Comparison of ENCODE assay signal across 14 cellular contexts in genomic region chr1:70896224-70896623, GRCh38.
A peak's percentile ranks its signal among the peaks of the same experiment; 100 is the strongest.
DNase-seq lines count a peak whose midpoint lies in the region; ATAC-seq and TF ChIP-seq lines count a peak whose summit lies in the region.
"Had no signal": no experiment of that assay in that cellular context is flagged by ENCODE, and none has a peak within 500 bp of the region (broad histone marks: within the 10 kb centered on the region; RNA-seq: fewer than 3 reads in every experiment).

No MANE protein-coding gene starts in this region.

- POLR2A ChIA-PET in Panc1 (lab: Charles Lee), result no interaction called here

- H3K36me3 Mint-ChIP-seq in GM23338 (ENCODE audit: low read depth), result no peaks in the 10 kb centered on the region

- 70% methylated on average over 1 of the region's 1 CpG for WGBS in hepatocyte (ENCODE audit: low lambda C conversion rate, missing lambda C conversion rate)

- no peak overlapping the region for H2AFZ ChIP-seq in GM23338
- no peak overlapping the region for H2AFZ ChIP-seq in hepatocyte

- no peaks in the 10 kb centered on the region for H3F3A ChIP-seq in GM23338 (replicated peaks; ENCODE audit: low read depth)

- ATAC-seq in GM23338 (peak; percentile 66), Panc1 (no peak), HG02885 (IDR thresholded peaks at IDR 0.05; ENCODE audit: poor library complexity, unreplicated experiment) (no peak)
- ATAC-seq: body of pancreas, left lobe of liver had no signal

- H3K4me3 ChIP-seq in GM23338 (no peak overlapping the region), Panc1 (ENCODE audit: low read depth in 2 of 2, low read length in 2 of 2) (no peak overlapping the region), hepatocyte (no peak overlapping the region)
- H3K4me3 ChIP-seq: body of pancreas, ovary had no signal

- H3K9me3 Mint-ChIP-seq in GM23338, result no peaks in the 10 kb centered on the region

- peaks cover 14% of the 10 kb centered on the region for H3K4me1 Mint-ChIP-seq in GM23338

- H3K9me3 ChIP-seq in Panc1 (ENCODE audit: control insufficient read depth, insufficient read depth, low read depth, low read length) (no peaks in the 10 kb centered on the region), hepatocyte (ENCODE audit: low read depth) (no peaks in the 10 kb centered on the region)
- H3K9me3 ChIP-seq: body of pancreas, ovary had no signal

- H3K27ac ChIP-seq in GM23338 (ENCODE audit: low read depth) (no peak overlapping the region), Panc1 (ENCODE audit: low read length) (no peak overlapping the region), hepatocyte (no peak overlapping the region)
- H3K27ac ChIP-seq: body of pancreas, ovary had no signal

- H3K36me3 ChIP-seq in GM23338 (ENCODE audit: insufficient read depth) (no peaks in the 10 kb centered on the region), Panc1 (ENCODE audit: control insufficient read depth, insufficient read depth, low read length) (no peaks in the 10 kb centered on the region), hepatocyte (replicated peaks; ENCODE audit: insufficient read depth, low read depth) (no peaks in the 10 kb centered on the region)
- H3K36me3 ChIP-seq: ovary had no signal

- H3K79me2 ChIP-seq in GM23338 (replicated peaks; ENCODE audit: insufficient read depth) (no peaks in the 10 kb centered on the region), hepatocyte (no peaks in the 10 kb centered on the region)

- TF ChIP-seq CTCF in GM23338 (conservative IDR thresholded peaks at IDR 0.05; ENCODE audit: low read depth in 2 of 2) (peak; percentile 28 to 57), Panc1 (IDR thresholded peaks at IDR 0.05) (peak; percentile 30; the same call in 1 of the 2 replicates), hepatocyte (IDR thresholded peaks at IDR 0.05; ENCODE audit: poor library complexity) (peak; percentile 6)

- H3K4me3 Mint-ChIP-seq in GM23338, result no peak overlapping the region

- no peaks in the 10 kb centered on the region for H3K9me2 ChIP-seq in GM23338 (ENCODE audit: insufficient read depth)
- no peaks in the 10 kb centered on the region for H3K9me2 ChIP-seq in hepatocyte (replicated peaks; ENCODE audit: insufficient read depth)

- H4K20me1 ChIP-seq in GM23338 (replicated peaks; ENCODE audit: insufficient read depth), result no peaks in the 10 kb centered on the region
- H4K20me1 ChIP-seq in hepatocyte (ENCODE audit: insufficient read depth, poor library complexity, severe bottlenecking), result no peaks in the 10 kb centered on the region

- peaks cover 2% of the 10 kb centered on the region for H3K27me3 Mint-ChIP-seq in GM23338 (ENCODE audit: insufficient read depth, low read depth, poor library complexity)

- DNase-seq in AML-193 (lab: John Stamatoyannopoulos, UW) (peak; percentile 21 to 23), GM23338 (ENCODE audit: low spot score) (peak; percentile 28), Panc1 (ENCODE audit: low read depth, low spot score) (no peak), hepatocyte (ENCODE audit: low spot score) (no peak), T1000 (lab: John Stamatoyannopoulos, UW) (no peak), NCI-H2107 treated with DMSO at 0.1 percent for 48 hours (lab: John Stamatoyannopoulos, UW; ENCODE audit: unreplicated experiment) (no peak)
- no peak for DNase-seq in activated CD8-positive, alpha-beta memory T cell treated with anti-CD3 and anti-CD28 coated beads for 24 hours
- DNase-seq: activated T-cell treated with anti-CD3 and anti-CD28 coated beads, Interleukin-2, amount 50 U/mL, for 1 hour; body of pancreas; ovary; stimulated activated CD4-positive, alpha-beta T cell treated with anti-CD3 and anti-CD28 coated beads, Interleukin-4, amount 100 ng/mL, for 4 hours; substantia nigra had no signal

- no peak overlapping the region for H3K27ac Mint-ChIP-seq in GM23338

- H3K4me1 ChIP-seq in GM23338 (ENCODE audit: insufficient read depth) (0 out of 2 replicates have a peak, but pooled peaks cover 5% of the 10 kb centered on the region), Panc1 (ENCODE audit: control insufficient read depth, insufficient read depth, low read length) (no peaks in the 10 kb centered on the region), hepatocyte (ENCODE audit: insufficient read depth) (no peaks in the 10 kb centered on the region)

- intact Hi-C loops in Panc1 (cut with micrococcal nuclease; ENCODE audit: unreplicated experiment), result no loop called here

- no TSS peak for BruUV-seq in Panc1 (replicated peaks; lab: Mats Ljungman, UMichigan)

- H3K27me3 ChIP-seq in GM23338 (ENCODE audit: insufficient read depth), result no peaks in the 10 kb centered on the region
- H3K27me3 ChIP-seq in Panc1 (ENCODE audit: control insufficient read depth, insufficient read depth, low read length), result no peaks in the 10 kb centered on the region
- no peaks in the 10 kb centered on the region for H3K27me3 ChIP-seq in hepatocyte
- H3K27me3 ChIP-seq: body of pancreas, ovary had no signal

- in situ Hi-C loops in Panc1 (cut with HindIII; ENCODE audit: low pct_unique_long_range_greater_than_20kb, low sequenced_read_pairs), result no loop called here

- CTCF ChIA-PET in Panc1 (lab: Charles Lee), result no interaction called here

- H3K4me2 ChIP-seq in GM23338 (no peak overlapping the region), hepatocyte (no peak overlapping the region)

TF ChIP-seq in GM23338, 12 proteins besides CTCF, POLR2A, EP300 and RAD21:
- TF ChIP-seq EZH2phosphoT487 (IDR thresholded peaks at IDR 0.05; ENCODE audit: unreplicated experiment) (no peak), NANOG (IDR thresholded peaks at IDR 0.05; ENCODE audit: borderline replicate concordance) (no peak), POLR2AphosphoS5 (IDR thresholded peaks at IDR 0.05; ENCODE audit: low read depth) (no peak), ZNF114 (CRISPR knock-in tag; IDR thresholded peaks at IDR 0.05) (no peak), EZH2 (IDR thresholded peaks at IDR 0.05; ENCODE audit: low read depth, unreplicated experiment) (no peak), JUNB (IDR thresholded peaks at IDR 0.05; ENCODE audit: unreplicated experiment) (no peak), ZNF331 (CRISPR knock-in tag; IDR thresholded peaks at IDR 0.05; ENCODE audit: low read depth) (no peak), STAT1 (IDR thresholded peaks at IDR 0.05; ENCODE audit: unreplicated experiment) (no peak)

Comparison
In these comparisons a context has a peak if more than half of its experiments do, and no peak if none do; other contexts are left out.
1. DNase-seq: peak in AML-193 (2 of 2) and GM23338 (single experiment); none in Panc1 (single experiment), hepatocyte (single experiment), activated CD8-positive, alpha-beta memory T cell treated with anti-CD3 and anti-CD28 coated beads for 24 hours (single experiment), T1000 (single experiment) and NCI-H2107 treated with DMSO at 0.1 percent for 48 hours (single experiment).
2. Peak in every context shown above with its lines, with median percentiles within 50 percentile points of each other: CTCF ChIP-seq.